Comparison of ENCODE assay signal across 29 cellular contexts in genomic region chr3:143668385-143668784, GRCh38.
"Had no signal": no experiment of that assay in that cellular context is flagged by ENCODE, and none has a peak within 500 bp of the region (broad histone marks: within the 10 kb centered on the region; RNA-seq: fewer than 3 reads in every experiment).

No MANE protein-coding gene starts in this region.

- H3K4me3 ChIP-seq: breast epithelium, psoas muscle, sigmoid colon, thoracic aorta, vagina had no signal

- H3K9me3 Mint-ChIP-seq: activated CD4-positive, alpha-beta memory T cell treated with anti-CD3 and anti-CD28 coated beads for 36 hours; activated naive CD4-positive, alpha-beta T cell treated with anti-CD3 and anti-CD28 coated beads, Interleukin-2, amount 50 U/mL, for 24 hours; endodermal cell had no signal

- ATAC-seq: activated naive CD8-positive, alpha-beta T cell treated with anti-CD3 and anti-CD28 coated beads, Interleukin-2, amount 50 U/mL, for 24 hours; esophagus mucosa; left colon; naive thymus-derived CD8-positive, alpha-beta T cell; psoas muscle had no signal

- H3K9me3 ChIP-seq: breast epithelium, psoas muscle, sigmoid colon, thoracic aorta, vagina had no signal

- H3K27ac Mint-ChIP-seq: activated CD4-positive, alpha-beta memory T cell treated with anti-CD3 and anti-CD28 coated beads for 36 hours; activated naive CD4-positive, alpha-beta T cell treated with anti-CD3 and anti-CD28 coated beads, Interleukin-2, amount 50 U/mL, for 24 hours; endodermal cell; mesothelial cell of epicardium; naive thymus-derived CD8-positive, alpha-beta T cell; stimulated activated naive CD8-positive, alpha-beta T cell treated with anti-CD3 and anti-CD28 coated beads, Interleukin-15, Interleukin-2, amounts not matched to agents 100 ng/mL and 50 ng/mL, for 24 hours; type B pancreatic cell had no signal

- DNase-seq: activated CD4-positive, alpha-beta memory T cell treated with anti-CD3 and anti-CD28 coated beads for 36 hours; activated CD4-positive, alpha-beta T cell treated with anti-CD3 and anti-CD28 coated beads for 48 hours; activated CD8-positive, alpha-beta memory T cell treated with anti-CD3 and anti-CD28 coated beads, Interleukin-2, amount 50 U/mL, for 4 hours; activated naive CD8-positive, alpha-beta T cell treated with anti-CD3 and anti-CD28 coated beads, Interleukin-2, amount 50 U/mL, for 24 hours; activated T-cell treated with anti-CD3 and anti-CD28 coated beads, Interleukin-2, amount 50 U/mL, for 1 hour; amygdala; central memory CD4-positive, alpha-beta T cell; endodermal cell; head of caudate nucleus; hippocampal formation; left colon; mammary epithelial cell; naive thymus-derived CD8-positive, alpha-beta T cell; nucleus accumbens; psoas muscle; sigmoid colon; small intestine; stimulated activated CD4-positive, alpha-beta T cell treated with anti-CD3 and anti-CD28 coated beads, Interleukin-2, amount 100 ng/mL, for 24 hours had no signal

- H3K27me3 Mint-ChIP-seq: activated CD4-positive, alpha-beta memory T cell treated with anti-CD3 and anti-CD28 coated beads for 36 hours; activated naive CD4-positive, alpha-beta T cell treated with anti-CD3 and anti-CD28 coated beads, Interleukin-2, amount 50 U/mL, for 24 hours; activated naive CD8-positive, alpha-beta T cell treated with anti-CD3 and anti-CD28 coated beads, Interleukin-2, amount 50 U/mL, for 24 hours; stimulated activated naive CD8-positive, alpha-beta T cell treated with anti-CD3 and anti-CD28 coated beads, Interleukin-15, Interleukin-2, amounts not matched to agents 100 ng/mL and 50 ng/mL, for 24 hours had no signal

- H3K27ac ChIP-seq: breast epithelium, parathyroid adenoma, psoas muscle, thoracic aorta, vagina had no signal

- H3K36me3 ChIP-seq: breast epithelium, sigmoid colon, thoracic aorta, vagina had no signal

- H2AFZ ChIP-seq: parathyroid adenoma had no signal

- H3K9ac ChIP-seq: parathyroid adenoma had no signal

- H3K4me3 Mint-ChIP-seq: activated CD4-positive, alpha-beta memory T cell treated with anti-CD3 and anti-CD28 coated beads for 36 hours; activated naive CD4-positive, alpha-beta T cell treated with anti-CD3 and anti-CD28 coated beads, Interleukin-2, amount 50 U/mL, for 24 hours; endodermal cell; mesothelial cell of epicardium; naive thymus-derived CD8-positive, alpha-beta T cell; neural crest cell; stimulated activated naive CD8-positive, alpha-beta T cell treated with anti-CD3 and anti-CD28 coated beads, Interleukin-15, Interleukin-2, amounts not matched to agents 100 ng/mL and 50 ng/mL, for 24 hours; type B pancreatic cell had no signal

- H3K36me3 Mint-ChIP-seq: mesothelial cell of epicardium, type B pancreatic cell had no signal

- FAIRE-seq: keratinocyte, small intestine had no signal

- H3K4me1 ChIP-seq: breast epithelium, parathyroid adenoma, psoas muscle, sigmoid colon, vagina had no signal

- H3K27me3 ChIP-seq: breast epithelium, sigmoid colon, vagina had no signal

- H3K4me1 Mint-ChIP-seq: mesothelial cell of epicardium, neural crest cell had no signal

- H3K79me2 ChIP-seq: parathyroid adenoma had no signal
